ENCODE assay signal across 20 cellular contexts in genomic region chr10:73891585-73891984, GRCh38. TPM values are rescaled to one million over a fixed set of nuclear protein-coding genes. Genes with fewer than 3 reads are reported as not detected.
DNase-seq lines count a peak whose midpoint lies in the region; ATAC-seq, FAIRE-seq and TF ChIP-seq lines count a peak whose summit lies in the region.
"Had no signal": no experiment of that assay in that cellular context is flagged by ENCODE, and none has a peak within 500 bp of the region (broad histone marks: within the 10 kb centered on the region; RNA-seq: fewer than 3 reads in every experiment).

No MANE protein-coding gene starts in this region.

- no peak for ATAC-seq in activated T-helper 17 cell treated with anti-CD3 and anti-CD28 coated beads, Interleukin-2, amount 50 U/mL, for 72 hours (replicated peaks)
- ATAC-seq in HG03432 (IDR thresholded peaks at IDR 0.05; ENCODE audit: unreplicated experiment) (no peak), HG03439 (IDR thresholded peaks at IDR 0.05; ENCODE audit: unreplicated experiment) (no peak)

- peaks cover 17 to 25% of the 10 kb centered on the region in 2 donors for H3K4me1 ChIP-seq in breast epithelium
- peaks cover 35% of the 10 kb centered on the region for H3K4me1 ChIP-seq in mesenchymal stem cell (ENCODE audit: control insufficient read depth, insufficient read depth, low read depth, low read length)
- peaks cover 3 to 18% of the 10 kb centered on the region in 2 donors for H3K4me1 ChIP-seq in small intestine (ENCODE audit: control insufficient read depth in 2 of 2, insufficient read depth in 1 of 2, low read depth in 1 of 2, low read length in 1 of 2)

- H3K36me3 ChIP-seq in breast epithelium (no peaks in the 10 kb centered on the region), mesenchymal stem cell (ENCODE audit: control insufficient read depth in 1 of 2, insufficient read depth in 2 of 2, low read depth in 1 of 2, low read length in 2 of 2) (no peaks in the 10 kb centered on the region), small intestine (ENCODE audit: control insufficient read depth in 2 of 2, insufficient read depth in 2 of 2, low read length in 2 of 2) (no peaks in the 10 kb centered on the region)
- H3K36me3 ChIP-seq: BLaER1 treated with 17β-estradiol and CSF1 and Interleukin-3, amounts not matched to agents 10 nM and 100 nM; HAP-1 had no signal

- H3K36me3 Mint-ChIP-seq in MCF 10A (ENCODE audit: insufficient read depth, unreplicated experiment): no peaks in the 10 kb centered on the region
- no peaks in the 10 kb centered on the region for H3K36me3 Mint-ChIP-seq in activated T-helper 17 cell treated with anti-CD3 and anti-CD28 coated beads, Interleukin-2, amount 50 U/mL, for 72 hours (ENCODE audit: low read depth)
- H3K36me3 Mint-ChIP-seq in type B pancreatic cell: no peaks in the 10 kb centered on the region
- H3K36me3 Mint-ChIP-seq: CD8-positive, alpha-beta memory T cell; IgD-negative memory B cell had no signal

- intact Hi-C loops in MCF 10A (cut with micrococcal nuclease): no loop called here
- intact Hi-C loops in breast epithelium (cut with DNase I; ENCODE audit: low total_unique reads): no loop called here

- H3K27ac Mint-ChIP-seq in MCF 10A (ENCODE audit: low read depth, unreplicated experiment) (peak overlapping the region; percentile 23), type B pancreatic cell (peak overlapping the region; percentile 37)
- peak overlapping the region; percentile 17 for H3K27ac Mint-ChIP-seq in activated T-helper 17 cell treated with anti-CD3 and anti-CD28 coated beads, Interleukin-2, amount 50 U/mL, for 72 hours
- H3K27ac Mint-ChIP-seq: CD8-positive, alpha-beta memory T cell had no signal

- 85% methylated on average over 5 of the region's 5 CpGs for WGBS in mesenchymal stem cell
- WGBS in small intestine, 3 donors: 72 to 83% (median 80%) methylated on average over 5 of the region's 5 CpGs

- H2BK15ac ChIP-seq in mesenchymal stem cell (ENCODE audit: low read depth, poor library complexity, severe bottlenecking): peak overlapping the region; percentile 65

- no peak overlapping the region for H3K4me3 ChIP-seq in breast epithelium
- no peak overlapping the region for H3K4me3 ChIP-seq in mesenchymal stem cell (ENCODE audit: insufficient read depth in 1 of 2, low read depth in 1 of 2, low read length in 2 of 2)
- H3K4me3 ChIP-seq in small intestine (ENCODE audit: low read depth in 1 of 2, low read length in 2 of 2): no peak overlapping the region
- H3K4me3 ChIP-seq: BLaER1 treated with 17β-estradiol and CSF1 and Interleukin-3, amounts not matched to agents 10 nM and 100 nM; HAP-1 had no signal

- H3K23ac ChIP-seq in mesenchymal stem cell (ENCODE audit: low read length in 2 of 2): no peak overlapping the region

- POLR2A ChIA-PET in MCF 10A (lab: Yijun Ruan, JAX): interaction anchor here (1.3 to 12.9 kb wide), 4 partner anchors 18 to 121 kb away, joined by 3 to 361 read pairs (median 100); partner anchors contain the start of gene PLAU

- H3K4me3 Mint-ChIP-seq in MCF 10A (ENCODE audit: unreplicated experiment) (no peak overlapping the region), type B pancreatic cell (no peak overlapping the region)
- no peak overlapping the region for H3K4me3 Mint-ChIP-seq in activated T-helper 17 cell treated with anti-CD3 and anti-CD28 coated beads, Interleukin-2, amount 50 U/mL, for 72 hours
- H3K4me3 Mint-ChIP-seq: CD8-positive, alpha-beta memory T cell; IgD-negative memory B cell had no signal

- no peak overlapping the region for H3K14ac ChIP-seq in mesenchymal stem cell (ENCODE audit: low read length in 2 of 2)

- H2BK12ac ChIP-seq in mesenchymal stem cell (ENCODE audit: low read length in 2 of 2): peak overlapping the region; percentile 99

- H3K4me2 ChIP-seq in mesenchymal stem cell (ENCODE audit: low read length, poor library complexity, severe bottlenecking): no peak overlapping the region

- H3K27ac ChIP-seq in breast epithelium (no peak overlapping the region), mesenchymal stem cell (ENCODE audit: low read length, poor library complexity, severe bottlenecking) (no peak overlapping the region), small intestine (ENCODE audit: low read depth in 1 of 2, low read length in 1 of 2) (no peak overlapping the region)

- H2AK5ac ChIP-seq in mesenchymal stem cell (ENCODE audit: low read length, severe bottlenecking): peak overlapping the region; percentile 60

- no peak for TF ChIP-seq CTCF in MCF 10A (IDR thresholded peaks at IDR 0.05; ENCODE audit: unreplicated experiment)
- TF ChIP-seq CTCF in breast epithelium (IDR thresholded peaks at IDR 0.05): no peak
- no peak for TF ChIP-seq CTCF in type B pancreatic cell (conservative IDR thresholded peaks at IDR 0.05)

- H2AFZ ChIP-seq in mesenchymal stem cell (ENCODE audit: low read depth, low read length): no peak overlapping the region

- H3K4ac ChIP-seq in mesenchymal stem cell (ENCODE audit: low read depth in 1 of 2, low read length in 2 of 2): peak overlapping the region; percentile 66 to 86

- no peak for TF ChIP-seq POLR2A in breast epithelium (IDR thresholded peaks at IDR 0.05)

- CTCF ChIA-PET in MCF 10A (lab: Yijun Ruan, JAX): interaction anchor here (0.6 to 21.1 kb wide), 4 partner anchors 29 to 108 kb away, joined by 3 to 658 read pairs (median 30); no protein-coding TSS in a partner anchor

- no peak overlapping the region for H3K9ac ChIP-seq in mesenchymal stem cell (ENCODE audit: low read length)
- H3K9ac ChIP-seq: BLaER1 treated with 17β-estradiol and CSF1 and Interleukin-3, amounts not matched to agents 10 nM and 100 nM had no signal

- peak overlapping the region; percentile 39 for H2BK120ac ChIP-seq in mesenchymal stem cell (ENCODE audit: low read depth, low read length)

- no peaks in the 10 kb centered on the region for H3K27me3 ChIP-seq in breast epithelium
- H3K27me3 ChIP-seq in mesenchymal stem cell (ENCODE audit: control insufficient read depth in 1 of 2, insufficient read depth in 1 of 2, low read length in 2 of 2): no peaks in the 10 kb centered on the region
- H3K27me3 ChIP-seq in small intestine (ENCODE audit: control insufficient read depth in 2 of 2, insufficient read depth in 2 of 2, low read length in 2 of 2): no peaks in the 10 kb centered on the region
- H3K27me3 ChIP-seq: BLaER1 treated with 17β-estradiol and CSF1 and Interleukin-3, amounts not matched to agents 10 nM and 100 nM had no signal

- BruUV-seq in MCF 10A (replicated peaks; lab: Mats Ljungman, UMichigan): no TSS peak

- no peak overlapping the region for H4K8ac ChIP-seq in mesenchymal stem cell (ENCODE audit: low read length)

- H3K4me1 Mint-ChIP-seq in MCF 10A (ENCODE audit: insufficient read depth, unreplicated experiment) (peaks cover 75% of the 10 kb centered on the region), type B pancreatic cell (ENCODE audit: unreplicated experiment) (peaks cover 36% of the 10 kb centered on the region)
- peaks cover 9% of the 10 kb centered on the region for H3K4me1 Mint-ChIP-seq in activated T-helper 17 cell treated with anti-CD3 and anti-CD28 coated beads, Interleukin-2, amount 50 U/mL, for 72 hours

- peak overlapping the region; percentile 30 for H4K91ac ChIP-seq in mesenchymal stem cell (ENCODE audit: low read length)

- no peak for FAIRE-seq in small intestine (lab: Jason Lieb, UNC)
- FAIRE-seq: A204.1, GM12891, RCC 7860 had no signal

- H3K9me3 ChIP-seq in breast epithelium: no peaks in the 10 kb centered on the region
- H3K9me3 ChIP-seq in mesenchymal stem cell (ENCODE audit: control insufficient read depth, low read length): no peaks in the 10 kb centered on the region
- H3K9me3 ChIP-seq in small intestine (ENCODE audit: control insufficient read depth, low read depth): no peaks in the 10 kb centered on the region
- H3K9me3 ChIP-seq: BLaER1 treated with 17β-estradiol and CSF1 and Interleukin-3, amounts not matched to agents 10 nM and 100 nM had no signal

- H3K27me3 Mint-ChIP-seq in MCF 10A (ENCODE audit: insufficient read depth, unreplicated experiment) (no peaks in the 10 kb centered on the region), type B pancreatic cell (no peaks in the 10 kb centered on the region)
- no peaks in the 10 kb centered on the region for H3K27me3 Mint-ChIP-seq in activated T-helper 17 cell treated with anti-CD3 and anti-CD28 coated beads, Interleukin-2, amount 50 U/mL, for 72 hours
- H3K27me3 Mint-ChIP-seq: IgD-negative memory B cell had no signal

- H2BK5ac ChIP-seq in mesenchymal stem cell (ENCODE audit: low read depth, low read length, poor library complexity, severe bottlenecking): no peak overlapping the region

- H3K79me1 ChIP-seq in mesenchymal stem cell (replicated peaks; ENCODE audit: low read length, poor library complexity, severe bottlenecking): peaks cover 2% of the 10 kb centered on the region

- peak overlapping the region; percentile 31 to 34 for H3K18ac ChIP-seq in mesenchymal stem cell (ENCODE audit: low read depth in 1 of 2, low read length in 2 of 2)

- no peak for DNase-seq in MCF 10A (ENCODE audit: unreplicated experiment)
- no peak for DNase-seq in breast epithelium (ENCODE audit: low spot score in 2 of 2)
- DNase-seq in mesenchymal stem cell: no peak
- DNase-seq in type B pancreatic cell (ENCODE audit: extremely low spot score, unreplicated experiment): no peak
- no peak for DNase-seq in small intestine
- DNase-seq: CD8-positive, alpha-beta memory T cell; GF-D8; NCI-H187 treated with DMSO at 0.1 percent for 48 hours; NCI-H510A; NCI-H82; SHP77 treated with DMSO at 0.1 percent for 48 hours had no signal

- no peaks in the 10 kb centered on the region for H3K9me3 Mint-ChIP-seq in MCF 10A (ENCODE audit: unreplicated experiment)
- H3K9me3 Mint-ChIP-seq in activated T-helper 17 cell treated with anti-CD3 and anti-CD28 coated beads, Interleukin-2, amount 50 U/mL, for 72 hours: no peaks in the 10 kb centered on the region
- no peaks in the 10 kb centered on the region for H3K9me3 Mint-ChIP-seq in type B pancreatic cell
- H3K9me3 Mint-ChIP-seq: CD8-positive, alpha-beta memory T cell; IgD-negative memory B cell had no signal

RNA-seq across cellular contexts. Expression of gene CAMK2G, which starts 17.2 kb away (rescaled TPM):
- total RNA-seq in MCF 10A (2022): 10.9 and 13.7 TPM in 2 replicates
- 10 to 100 TPM; 22.6 to 28.0 (median 27.2) TPM for total RNA-seq in breast epithelium
- 10 to 100 TPM; 19.5 to 23.2 TPM for total RNA-seq in activated T-helper 17 cell treated with anti-CD3 and anti-CD28 coated beads, Interleukin-2, amount 50 U/mL, for 72 hours
- polyA plus RNA-seq in mesenchymal stem cell (2013, experiment 1 of 2): 17.2 TPM
- polyA plus RNA-seq in mesenchymal stem cell (2013, experiment 2 of 2): 16.4 TPM
- total RNA-seq in type B pancreatic cell (ENCODE audit: low replicate concordance): 24.9 and 27.5 TPM in 2 replicates
- 10 to 100 TPM; 33.1 to 74.9 (median 54.9) TPM for polyA plus RNA-seq in small intestine

RNA-seq across cellular contexts. Expression of gene PLAU, which starts 19.3 kb away (rescaled TPM):
- total RNA-seq in MCF 10A (2022): 17.3 and 30.6 TPM in 2 replicates
- 10 to 100 TPM in 1 of 3 donors, 1 to 10 TPM in 2; 4.2 to 11.0 (median 5.2) TPM for total RNA-seq in breast epithelium
- total RNA-seq in activated T-helper 17 cell treated with anti-CD3 and anti-CD28 coated beads, Interleukin-2, amount 50 U/mL, for 72 hours: under 1 TPM; 0.37 to 0.67 TPM
- polyA plus RNA-seq in mesenchymal stem cell (2013, experiment 1 of 2): 1,126 TPM
- polyA plus RNA-seq in mesenchymal stem cell (2013, experiment 2 of 2): 1,146 TPM
- total RNA-seq in type B pancreatic cell (ENCODE audit: low replicate concordance): 3.5 and 5.5 TPM in 2 replicates
- polyA plus RNA-seq in small intestine: 10 to 100 TPM in 1 of 3 donors, 1 to 10 TPM in 2; 1.3 to 11.1 (median 1.6) TPM
- polyA plus RNA-seq: CD8-positive, alpha-beta memory T cell; IgD-negative memory B cell had no signal
